ENCODE assay signal across 18 cellular contexts in the genomic region with DNA sequence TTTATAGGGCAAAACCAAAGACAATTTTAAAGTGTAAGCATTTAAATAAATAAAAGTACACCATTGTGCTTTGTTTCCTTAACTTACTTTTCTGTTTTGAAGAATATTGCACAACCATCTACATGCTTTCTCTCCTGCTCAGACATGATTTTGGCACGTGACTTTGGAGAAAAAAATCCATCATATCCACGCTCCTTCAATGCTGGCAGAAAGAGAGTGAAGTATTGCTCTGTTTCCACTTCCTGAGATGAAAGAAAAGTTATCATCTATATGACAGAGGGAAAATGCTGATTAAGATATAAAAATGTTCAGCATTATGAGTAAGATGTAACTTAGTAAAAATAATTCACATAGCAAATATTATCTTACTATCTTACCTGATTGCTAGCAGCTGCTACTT.
DNase-seq lines count a peak whose midpoint lies in the region; ATAC-seq, FAIRE-seq and TF ChIP-seq lines count a peak whose summit lies in the region.
"Had no signal": no experiment of that assay in that cellular context is flagged by ENCODE, and none has a peak within 500 bp of the region (broad histone marks: within the 10 kb centered on the region; RNA-seq: fewer than 3 reads in every experiment).

No MANE protein-coding gene starts in this region.

- no peaks in the 10 kb centered on the region for H3K9me3 ChIP-seq in CD8-positive, alpha-beta T cell (ENCODE audit: low read length)
- no peaks in the 10 kb centered on the region for H3K9me3 ChIP-seq in RWPE2 (ENCODE audit: severe bottlenecking)

- no peak overlapping the region for H3K4me3 ChIP-seq in CD8-positive, alpha-beta T cell (ENCODE audit: low read depth, low read length)
- no peak overlapping the region for H3K4me3 ChIP-seq in RWPE2 (ENCODE audit: severe bottlenecking)
- H3K4me3 ChIP-seq in epithelial cell of esophagus (ENCODE audit: low read length), result no peak overlapping the region
- H3K4me3 ChIP-seq: GM23248 had no signal

- no peak overlapping the region for H3K27ac ChIP-seq in CD8-positive, alpha-beta T cell (ENCODE audit: low read depth, low read length)
- H3K27ac ChIP-seq in RWPE2 (ENCODE audit: poor library complexity, severe bottlenecking), result no peak overlapping the region
- H3K27ac ChIP-seq: GM23248 had no signal

- peaks cover 21% of the 10 kb centered on the region for H3K36me3 ChIP-seq in CD8-positive, alpha-beta T cell (ENCODE audit: insufficient read depth, low read length)
- H3K36me3 ChIP-seq in RWPE2 (ENCODE audit: low read depth), result peaks cover 17% of the 10 kb centered on the region

- intact Hi-C loops in CD8-positive, alpha-beta T cell (cut with DNase I, micrococcal nuclease), result no loop called here

- H3K9me3 Mint-ChIP-seq in CD8-positive, alpha-beta T cell, result no peaks in the 10 kb centered on the region
- H3K9me3 Mint-ChIP-seq: CD8-positive, alpha-beta memory T cell had no signal

- peak; percentile 21 for FAIRE-seq in islet of Langerhans (lab: Jason Lieb, UNC)
- FAIRE-seq: D721Med had no signal

- DNase-seq in CD8-positive, alpha-beta T cell, result no peak
- DNase-seq in RWPE2 (ENCODE audit: low spot score), result no peak
- peak; percentile 64 for DNase-seq in epithelial cell of esophagus (ENCODE audit: low read depth)
- no peak for DNase-seq in NCI-H446 treated with DMSO at 0.1 percent for 48 hours (lab: John Stamatoyannopoulos, UW)
- DNase-seq in DMS53 treated with DMSO at 0.1 percent for 48 hours (lab: John Stamatoyannopoulos, UW; ENCODE audit: unreplicated experiment), result no peak
- DNase-seq: CD8-positive, alpha-beta memory T cell; DMS79 treated with DMSO at 0.1 percent for 48 hours; GM23248; KG1; NCI-H1092 treated with DMSO at 0.1 percent for 48 hours; NCI-H2081 treated with DMSO at 0.1 percent for 48 hours; NCI-H524 treated with DMSO at 0.1 percent for 48 hours had no signal

- no peaks in the 10 kb centered on the region for H3K27me3 ChIP-seq in CD8-positive, alpha-beta T cell (ENCODE audit: insufficient read depth, low read length)
- H3K27me3 ChIP-seq in RWPE2 (ENCODE audit: insufficient read depth, poor library complexity, severe bottlenecking), result no peaks in the 10 kb centered on the region

- no peak overlapping the region for H3K4me3 Mint-ChIP-seq in CD8-positive, alpha-beta T cell
- H3K4me3 Mint-ChIP-seq: CD8-positive, alpha-beta memory T cell had no signal

- peaks cover 71% of the 10 kb centered on the region for H3K36me3 Mint-ChIP-seq in CD8-positive, alpha-beta T cell

- CTCF ChIA-PET in CD8-positive, alpha-beta T cell (lab: Charles Lee), result no interaction called here

- peaks cover 53% of the 10 kb centered on the region for H3K4me1 Mint-ChIP-seq in CD8-positive, alpha-beta T cell (ENCODE audit: low read depth)

- H3K27me3 Mint-ChIP-seq in CD8-positive, alpha-beta T cell (ENCODE audit: low read depth), result no peaks in the 10 kb centered on the region
- H3K27me3 Mint-ChIP-seq: CD8-positive, alpha-beta memory T cell had no signal

- no peak for ATAC-seq in CD8-positive, alpha-beta T cell
- peak; percentile 48; the same call in 2 of the 3 replicates for ATAC-seq in RWPE2 (ENCODE audit: low read depth)
- ATAC-seq in GM21515 (IDR thresholded peaks at IDR 0.05; ENCODE audit: unreplicated experiment), result no peak
- ATAC-seq in HG02678 (IDR thresholded peaks at IDR 0.05; ENCODE audit: unreplicated experiment), result no peak
- ATAC-seq: HCT116, Right ventricle myocardium inferior had no signal

- POLR2A ChIA-PET in CD8-positive, alpha-beta T cell (lab: Charles Lee), result interaction anchor here (1.3 kb wide), 1 partner anchor 77 kb away, joined by 3 read pairs; a partner anchor contains a TSS

- peak overlapping the region; percentile 27 for H3K27ac Mint-ChIP-seq in CD8-positive, alpha-beta T cell

- no peak for TF ChIP-seq CTCF in CD8-positive, alpha-beta T cell (IDR thresholded peaks at IDR 0.05)
- TF ChIP-seq CTCF in RWPE2 (IDR thresholded peaks at IDR 0.05; ENCODE audit: poor library complexity, severe bottlenecking) (no peak), epithelial cell of esophagus (IDR thresholded peaks at IDR 0.05; ENCODE audit: insufficient read depth, low read depth, low read length, missing control alignments) (no peak)

- peaks cover 10% of the 10 kb centered on the region for H3K4me1 ChIP-seq in CD8-positive, alpha-beta T cell (ENCODE audit: insufficient read depth, low read length)
- peaks cover 9% of the 10 kb centered on the region for H3K4me1 ChIP-seq in RWPE2 (ENCODE audit: insufficient read depth, poor library complexity, severe bottlenecking)
